Comparison of ENCODE assay signal across 13 cellular contexts in genomic region chr19:591099-591958, GRCh38. TPM values are rescaled to one million over a fixed set of nuclear protein-coding genes. Genes with fewer than 3 reads are reported as not detected.
DNase-seq lines count a peak whose midpoint lies in the region; ATAC-seq, FAIRE-seq and TF ChIP-seq lines count a peak whose summit lies in the region.
"Had no signal": no experiment of that assay in that cellular context is flagged by ENCODE, and none has a peak within 500 bp of the region (broad histone marks: within the 10 kb centered on the region; RNA-seq: fewer than 3 reads in every experiment).

No MANE protein-coding gene starts in this region.

- H3K27me3 Mint-ChIP-seq in activated CD4-positive, alpha-beta T cell treated with anti-CD3 and anti-CD28 coated beads for 36 hours, result peaks cover 17% of the 10 kb centered on the region
- H3K27me3 Mint-ChIP-seq in WTC11 (ENCODE audit: low read depth), result peaks cover 43% of the 10 kb centered on the region

- peaks cover 4 to 18% of the 10 kb centered on the region in 2 donors for H3K27me3 ChIP-seq in small intestine (ENCODE audit: control insufficient read depth in 2 of 2, insufficient read depth in 2 of 2, low read length in 2 of 2)

- no peaks in the 10 kb centered on the region for H3K9me3 ChIP-seq in small intestine (ENCODE audit: control insufficient read depth, low read depth)
- H3K9me3 ChIP-seq: upper lobe of left lung had no signal

- H3K4me3 Mint-ChIP-seq in activated CD4-positive, alpha-beta T cell treated with anti-CD3 and anti-CD28 coated beads for 36 hours, result peak overlapping the region; percentile 38
- peak overlapping the region; percentile 52 for H3K4me3 Mint-ChIP-seq in WTC11

- no peak overlapping the region for H3K27ac ChIP-seq in small intestine (ENCODE audit: low read depth in 1 of 2, low read length in 1 of 2)
- H3K27ac ChIP-seq: epithelial cell of prostate, upper lobe of left lung had no signal

- no peaks in the 10 kb centered on the region for H3K9me3 Mint-ChIP-seq in activated CD4-positive, alpha-beta T cell treated with anti-CD3 and anti-CD28 coated beads for 36 hours (ENCODE audit: low read depth)
- no peaks in the 10 kb centered on the region for H3K9me3 Mint-ChIP-seq in WTC11

- H3K36me3 Mint-ChIP-seq in activated CD4-positive, alpha-beta T cell treated with anti-CD3 and anti-CD28 coated beads for 36 hours (ENCODE audit: low read depth), result no peaks in the 10 kb centered on the region
- H3K36me3 Mint-ChIP-seq in WTC11, result no peaks in the 10 kb centered on the region

- no peak for FAIRE-seq in small intestine (lab: Jason Lieb, UNC)
- FAIRE-seq: A204.1, kidney had no signal

- no peaks in the 10 kb centered on the region for H3K36me3 ChIP-seq in small intestine (ENCODE audit: control insufficient read depth in 2 of 2, insufficient read depth in 2 of 2, low read length in 2 of 2)
- H3K36me3 ChIP-seq: upper lobe of left lung had no signal

- DNase-seq in activated CD4-positive, alpha-beta T cell treated with anti-CD3 and anti-CD28 coated beads for 36 hours, result no peak
- DNase-seq in activated CD4-positive, alpha-beta T cell treated with anti-CD3 and anti-CD28 coated beads, Interleukin-2, amount 50 U/mL, for 48 hours, result no peak
- DNase-seq in WTC11 (ENCODE audit: low spot score), result peak; percentile 52
- DNase-seq in iPS-NIHi7 (ENCODE audit: extremely low spot score), result peak; percentile 75
- no peak for DNase-seq in sciatic nerve (ENCODE audit: low spot score)
- no peak for DNase-seq in small intestine
- DNase-seq in NCI-H2081 (lab: John Stamatoyannopoulos, UW), result no peak
- DNase-seq: kidney, NCI-H1436 treated with DMSO at 0.1 percent for 48 hours had no signal

- TF ChIP-seq CTCF in WTC11 (IDR thresholded peaks at IDR 0.05), result no peak

- no peak overlapping the region for H3K4me3 ChIP-seq in small intestine (ENCODE audit: low read depth in 1 of 2, low read length in 2 of 2)

- CTCF ChIA-PET in activated CD4-positive, alpha-beta T cell treated with anti-CD3 and anti-CD28 coated beads for 36 hours (lab: Charles Lee), result no interaction called here
- CTCF ChIA-PET in WTC11 (lab: Charles Lee), result interaction anchor here (1.0 kb wide), 1 partner anchor 143 kb away, joined by 3 read pairs; no protein-coding TSS in a partner anchor

- no peaks in the 10 kb centered on the region for H3K4me1 ChIP-seq in small intestine (ENCODE audit: control insufficient read depth in 2 of 2, insufficient read depth in 1 of 2, low read depth in 1 of 2, low read length in 1 of 2)

- WGBS in small intestine, 3 donors, result 35 to 38% (median 35%) methylated on average over 56 to 75 of the region's 75 CpGs

- intact Hi-C loops in activated CD4-positive, alpha-beta T cell treated with anti-CD3 and anti-CD28 coated beads for 36 hours (cut with DNase I, micrococcal nuclease), result no loop called here
- intact Hi-C loops in sciatic nerve (cut with DNase I), result no loop called here

- peaks cover 3% of the 10 kb centered on the region for H3K4me1 Mint-ChIP-seq in activated CD4-positive, alpha-beta T cell treated with anti-CD3 and anti-CD28 coated beads for 36 hours
- H3K4me1 Mint-ChIP-seq in WTC11, result no peaks in the 10 kb centered on the region

- no peak overlapping the region for H3K27ac Mint-ChIP-seq in activated CD4-positive, alpha-beta T cell treated with anti-CD3 and anti-CD28 coated beads for 36 hours
- no peak overlapping the region for H3K27ac Mint-ChIP-seq in WTC11

- no peak for ATAC-seq in activated CD4-positive, alpha-beta T cell treated with anti-CD3 and anti-CD28 coated beads for 36 hours
- peak; percentile 8; the same call in 1 of the 2 replicates for ATAC-seq in WTC11
- peak; percentile 55 for ATAC-seq in sciatic nerve
- no peak for ATAC-seq in HG02763 (IDR thresholded peaks at IDR 0.05; ENCODE audit: unreplicated experiment)

- POLR2A ChIA-PET in activated CD4-positive, alpha-beta T cell treated with anti-CD3 and anti-CD28 coated beads for 36 hours (lab: Charles Lee), result no interaction called here
- POLR2A ChIA-PET in WTC11 (lab: Charles Lee), result no interaction called here

TF ChIP-seq in WTC11, 78 proteins besides CTCF, POLR2A, EP300 and RAD21 (continues in another document):
- peak; percentile 92 for TF ChIP-seq FOXP1 (CRISPR knock-in tag; IDR thresholded peaks at IDR 0.05; ENCODE audit: borderline replicate concordance)
- no peak for TF ChIP-seq HMGA2 (CRISPR knock-in tag; IDR thresholded peaks at IDR 0.05)
- TF ChIP-seq, protein P1, sequence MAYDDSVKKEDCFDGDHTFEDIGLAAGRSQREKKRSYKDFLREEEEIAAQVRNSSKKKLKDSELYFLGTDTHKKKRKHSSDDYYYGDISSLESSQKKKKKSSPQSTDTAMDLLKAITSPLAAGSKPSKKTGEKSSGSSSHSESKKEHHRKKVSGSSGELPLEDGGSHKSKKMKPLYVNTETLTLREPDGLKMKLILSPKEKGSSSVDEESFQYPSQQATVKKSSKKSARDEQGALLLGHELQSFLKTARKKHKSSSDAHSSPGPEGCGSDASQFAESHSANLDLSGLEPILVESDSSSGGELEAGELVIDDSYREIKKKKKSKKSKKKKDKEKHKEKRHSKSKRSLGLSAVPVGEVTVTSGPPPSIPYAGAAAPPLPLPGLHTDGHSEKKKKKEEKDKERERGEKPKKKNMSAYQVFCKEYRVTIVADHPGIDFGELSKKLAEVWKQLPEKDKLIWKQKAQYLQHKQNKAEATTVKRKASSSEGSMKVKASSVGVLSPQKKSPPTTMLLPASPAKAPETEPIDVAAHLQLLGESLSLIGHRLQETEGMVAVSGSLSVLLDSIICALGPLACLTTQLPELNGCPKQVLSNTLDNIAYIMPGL (CRISPR knock-in tag; IDR thresholded peaks at IDR 0.05), result peak; percentile 46; the same call in 1 of the 2 replicates
- TF ChIP-seq TEAD1 (CRISPR knock-in tag; IDR thresholded peaks at IDR 0.05), result peak; percentile 71; the same call in 1 of the 2 replicates
- TF ChIP-seq, protein P2, sequence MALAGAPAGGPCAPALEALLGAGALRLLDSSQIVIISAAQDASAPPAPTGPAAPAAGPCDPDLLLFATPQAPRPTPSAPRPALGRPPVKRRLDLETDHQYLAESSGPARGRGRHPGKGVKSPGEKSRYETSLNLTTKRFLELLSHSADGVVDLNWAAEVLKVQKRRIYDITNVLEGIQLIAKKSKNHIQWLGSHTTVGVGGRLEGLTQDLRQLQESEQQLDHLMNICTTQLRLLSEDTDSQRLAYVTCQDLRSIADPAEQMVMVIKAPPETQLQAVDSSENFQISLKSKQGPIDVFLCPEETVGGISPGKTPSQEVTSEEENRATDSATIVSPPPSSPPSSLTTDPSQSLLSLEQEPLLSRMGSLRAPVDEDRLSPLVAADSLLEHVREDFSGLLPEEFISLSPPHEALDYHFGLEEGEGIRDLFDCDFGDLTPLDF (CRISPR knock-in tag; IDR thresholded peaks at IDR 0.05), result no peak
- TF ChIP-seq, protein P3, sequence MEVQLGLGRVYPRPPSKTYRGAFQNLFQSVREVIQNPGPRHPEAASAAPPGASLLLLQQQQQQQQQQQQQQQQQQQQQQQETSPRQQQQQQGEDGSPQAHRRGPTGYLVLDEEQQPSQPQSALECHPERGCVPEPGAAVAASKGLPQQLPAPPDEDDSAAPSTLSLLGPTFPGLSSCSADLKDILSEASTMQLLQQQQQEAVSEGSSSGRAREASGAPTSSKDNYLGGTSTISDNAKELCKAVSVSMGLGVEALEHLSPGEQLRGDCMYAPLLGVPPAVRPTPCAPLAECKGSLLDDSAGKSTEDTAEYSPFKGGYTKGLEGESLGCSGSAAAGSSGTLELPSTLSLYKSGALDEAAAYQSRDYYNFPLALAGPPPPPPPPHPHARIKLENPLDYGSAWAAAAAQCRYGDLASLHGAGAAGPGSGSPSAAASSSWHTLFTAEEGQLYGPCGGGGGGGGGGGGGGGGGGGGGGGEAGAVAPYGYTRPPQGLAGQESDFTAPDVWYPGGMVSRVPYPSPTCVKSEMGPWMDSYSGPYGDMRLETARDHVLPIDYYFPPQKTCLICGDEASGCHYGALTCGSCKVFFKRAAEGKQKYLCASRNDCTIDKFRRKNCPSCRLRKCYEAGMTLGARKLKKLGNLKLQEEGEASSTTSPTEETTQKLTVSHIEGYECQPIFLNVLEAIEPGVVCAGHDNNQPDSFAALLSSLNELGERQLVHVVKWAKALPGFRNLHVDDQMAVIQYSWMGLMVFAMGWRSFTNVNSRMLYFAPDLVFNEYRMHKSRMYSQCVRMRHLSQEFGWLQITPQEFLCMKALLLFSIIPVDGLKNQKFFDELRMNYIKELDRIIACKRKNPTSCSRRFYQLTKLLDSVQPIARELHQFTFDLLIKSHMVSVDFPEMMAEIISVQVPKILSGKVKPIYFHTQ (CRISPR knock-in tag; IDR thresholded peaks at IDR 0.05), result no peak
- peak; percentile 53; the same call in 1 of the 2 replicates for TF ChIP-seq ATF1 (CRISPR knock-in tag; IDR thresholded peaks at IDR 0.05)

RNA-seq across cellular contexts. Expression of gene HCN2, which starts 1.6 kb away (rescaled TPM):
- under 1 TPM; 0.48 to 0.53 TPM for total RNA-seq in activated CD4-positive, alpha-beta T cell treated with anti-CD3 and anti-CD28 coated beads for 36 hours
- total RNA-seq in WTC11 (2021), result 8.0 to 9.2 TPM (median 8.1 TPM) in 3 replicates
- 0.27 TPM for total RNA-seq in sciatic nerve
- polyA plus RNA-seq in small intestine, result under 1 TPM in 1 of 3 donors, not detected in 2; 0.58 TPM

RNA-seq across cellular contexts. Expression of gene BSG, which starts 18.9 kb away (rescaled TPM):
- total RNA-seq in activated CD4-positive, alpha-beta T cell treated with anti-CD3 and anti-CD28 coated beads for 36 hours, result 100 to 1,000 TPM; 165 to 175 TPM
- total RNA-seq in WTC11 (2021), result 758 to 847 TPM (median 841 TPM) in 3 replicates
- total RNA-seq in sciatic nerve, result 246 TPM
- 100 to 1,000 TPM; 208 to 443 (median 305) TPM for polyA plus RNA-seq in small intestine

RNA-seq across cellular contexts. Expression of gene POLRMT, which starts 42.0 kb away (rescaled TPM):
- total RNA-seq in activated CD4-positive, alpha-beta T cell treated with anti-CD3 and anti-CD28 coated beads for 36 hours, result 10 to 100 TPM; 69.0 to 77.4 TPM
- total RNA-seq in WTC11 (2021) (113 to 139 TPM (median 116 TPM) in 3 replicates), sciatic nerve (36.1 TPM)
- polyA plus RNA-seq in small intestine, result 100 to 1,000 TPM in 1 of 3 donors, 10 to 100 TPM in 2; 74.1 to 153 (median 99.4) TPM

RNA-seq across cellular contexts. Expression of gene GZMM, which starts 47.5 kb away (rescaled TPM):
- 10 to 100 TPM; 22.5 to 25.3 TPM for total RNA-seq in activated CD4-positive, alpha-beta T cell treated with anti-CD3 and anti-CD28 coated beads for 36 hours
- total RNA-seq in WTC11 (2021) (0.21 to 0.68 TPM (median 0.60 TPM) in 3 replicates), sciatic nerve (1.4 TPM)
- 1 to 10 TPM in 2 of 3 donors, under 1 TPM in 1; 0.89 to 5.7 (median 1.9) TPM for polyA plus RNA-seq in small intestine

RNA-seq across cellular contexts. Expression of gene FGF22, which starts 48.4 kb away (rescaled TPM):
- total RNA-seq in activated CD4-positive, alpha-beta T cell treated with anti-CD3 and anti-CD28 coated beads for 36 hours, result not detected
- total RNA-seq in WTC11 (2021) (1.4 to 1.6 TPM (median 1.6 TPM) in 3 replicates), sciatic nerve (3.2 TPM)
- polyA plus RNA-seq in small intestine, result under 1 TPM in 1 of 3 donors, not detected in 2; 0.30 TPM

Comparison
In these comparisons a context has a peak if more than half of its experiments do, and no peak if none do; other contexts are left out.
1. ATAC-seq: peak in WTC11 (single experiment) and sciatic nerve (single experiment); none in activated CD4-positive, alpha-beta T cell treated with anti-CD3 and anti-CD28 coated beads for 36 hours (single experiment) and HG02763 (single experiment).
2. DNase-seq: peak in WTC11 (single experiment) and iPS-NIHi7 (single experiment); none in activated CD4-positive, alpha-beta T cell treated with anti-CD3 and anti-CD28 coated beads for 36 hours (single experiment), activated CD4-positive, alpha-beta T cell treated with anti-CD3 and anti-CD28 coated beads, Interleukin-2, amount 50 U/mL, for 48 hours (0 of 2), sciatic nerve (single experiment), small intestine (single experiment) and NCI-H2081 (0 of 2).